Comparison of ENCODE assay signal across 10 cellular contexts in the genomic region with DNA sequence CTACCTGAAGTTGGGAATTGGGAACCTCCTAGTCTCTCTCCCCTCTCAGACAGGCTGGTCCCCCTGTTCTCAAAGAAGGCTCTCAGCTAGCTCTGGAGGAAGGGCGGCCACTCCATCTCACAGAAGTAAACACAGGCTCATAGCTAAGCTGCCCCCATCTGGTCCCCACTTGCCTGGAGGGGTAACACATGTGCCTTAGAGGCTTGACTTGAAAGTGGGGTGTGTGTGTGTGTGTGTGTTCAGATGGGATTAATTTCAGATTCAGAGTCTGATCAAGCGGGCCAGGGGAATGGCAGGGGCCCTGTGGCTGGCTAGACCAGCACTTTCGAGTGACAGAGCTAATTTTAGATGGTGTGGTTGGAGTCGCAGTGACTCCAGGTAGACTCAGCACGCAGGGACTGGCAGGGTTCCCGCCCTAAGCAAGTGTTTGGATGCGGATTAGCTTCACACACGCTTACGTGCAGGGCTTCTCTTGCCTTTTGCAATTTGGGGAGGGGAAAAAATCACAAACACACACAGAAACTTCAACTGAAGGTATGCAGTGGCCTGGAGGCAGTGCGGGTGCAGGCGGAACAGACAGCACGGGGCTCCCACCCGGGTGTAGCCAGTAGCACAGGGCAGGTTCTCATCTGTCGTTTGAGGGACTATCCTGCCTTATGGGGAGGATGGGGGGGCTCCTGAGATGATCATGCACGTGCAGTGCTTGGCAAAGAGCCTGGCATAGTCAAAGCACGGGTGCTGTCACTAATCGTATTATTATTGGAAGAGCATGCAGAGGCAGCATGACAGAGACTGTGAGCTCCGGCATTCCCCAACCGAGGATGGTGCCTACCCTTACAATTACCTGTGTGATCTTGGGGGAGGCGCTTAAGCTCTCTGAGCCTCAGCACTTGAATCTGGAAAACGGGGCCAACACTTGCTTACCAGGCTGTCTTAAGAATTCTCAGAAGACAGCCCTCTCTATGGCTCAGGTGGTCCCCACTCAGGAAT. TPM values are rescaled to one million over a fixed set of nuclear protein-coding genes. Genes with fewer than 3 reads are reported as not detected.
DNase-seq lines count a peak whose midpoint lies in the region; ATAC-seq and TF ChIP-seq lines count a peak whose summit lies in the region.
"Had no signal": no experiment of that assay in that cellular context is flagged by ENCODE, and none has a peak within 500 bp of the region (broad histone marks: within the 10 kb centered on the region; RNA-seq: fewer than 3 reads in every experiment).

No MANE protein-coding gene starts in this region.

- H3K27me3 ChIP-seq in esophagus squamous epithelium: peaks cover 0 to 41% (median 0%) of the 10 kb centered on the region in 4 donors
- H3K27me3 ChIP-seq in trophoblast cell (ENCODE audit: insufficient read depth, low read length): no peaks in the 10 kb centered on the region

- H3K36me3 ChIP-seq in esophagus squamous epithelium (no peaks in the 10 kb centered on the region), trophoblast cell (ENCODE audit: control insufficient read depth in 1 of 2, insufficient read depth in 2 of 2, low read length in 2 of 2) (no peaks in the 10 kb centered on the region)

- H3K4me2 ChIP-seq in trophoblast cell (ENCODE audit: low read length): no peak overlapping the region

- intact Hi-C loops in esophagus squamous epithelium (cut with DNase I): no loop called here

- peaks cover 21 to 67% (median 33%) of the 10 kb centered on the region in 3 donors for H3K4me1 ChIP-seq in esophagus squamous epithelium
- H3K4me1 ChIP-seq in trophoblast cell (ENCODE audit: control insufficient read depth in 1 of 2, insufficient read depth in 2 of 2, low read length in 2 of 2): peaks cover 52 to 53% of the 10 kb centered on the region in 2 experiments

- peak overlapping the region; percentile 9 for H3K18ac ChIP-seq in trophoblast cell (ENCODE audit: low read length)

- H3K9ac ChIP-seq in trophoblast cell (ENCODE audit: low read length): no peak overlapping the region

- H3K79me2 ChIP-seq in trophoblast cell (ENCODE audit: control insufficient read depth, insufficient read depth, low read length, poor library complexity): peaks cover 5% of the 10 kb centered on the region

- peak overlapping the region; percentile 17 for H3K4ac ChIP-seq in trophoblast cell (ENCODE audit: low read depth, low read length)

- 30 to 33% methylated on average over 13 to 18 of the region's 21 CpGs for whole genome bisulfite sequencing in esophagus squamous epithelium, 2 donors
- WGBS in trophoblast cell (ENCODE audit: extremely low coverage, insufficient coverage, insufficient read length): no CpG with 5 or more reads among the region's 21 CpGs

- peak overlapping the region; percentile 16 to 72 (median 42) for H3K27ac ChIP-seq in esophagus squamous epithelium
- H3K27ac ChIP-seq in trophoblast cell (ENCODE audit: low read depth, low read length): no peak overlapping the region

- H2AK5ac ChIP-seq in trophoblast cell (ENCODE audit: low read length): peak overlapping the region; percentile 58

- peaks cover 48% of the 10 kb centered on the region for H3K79me1 ChIP-seq in trophoblast cell (ENCODE audit: low read length)

- H3K14ac ChIP-seq in trophoblast cell (ENCODE audit: low read length): peak overlapping the region; percentile 13

- H2AFZ ChIP-seq in trophoblast cell (ENCODE audit: insufficient read depth, low read length, poor library complexity): peak overlapping the region; percentile 20

- H4K8ac ChIP-seq in trophoblast cell (ENCODE audit: low read depth, low read length): peak overlapping the region; percentile 12

- no peak overlapping the region for H4K12ac ChIP-seq in trophoblast cell (ENCODE audit: low read depth, low read length)

- H4K91ac ChIP-seq in trophoblast cell (ENCODE audit: low read depth, low read length): peak overlapping the region; percentile 89

- TF ChIP-seq POLR2A in esophagus squamous epithelium (IDR thresholded peaks at IDR 0.05): no peak

- H3K4me3 ChIP-seq in esophagus squamous epithelium: peak overlapping the region in 1 of 4 donors; percentile 34
- H3K4me3 ChIP-seq in trophoblast cell (ENCODE audit: low read depth, low read length): no peak overlapping the region
- H3K4me3 ChIP-seq: mucosa of descending colon had no signal

- H3K9me3 ChIP-seq in esophagus squamous epithelium: no peaks in the 10 kb centered on the region
- no peaks in the 10 kb centered on the region for H3K9me3 ChIP-seq in trophoblast cell (ENCODE audit: insufficient read depth, low read depth, low read length)
- H3K9me3 ChIP-seq: mucosa of descending colon had no signal

- H2BK5ac ChIP-seq in trophoblast cell (ENCODE audit: low read depth, low read length, poor library complexity): peak overlapping the region; percentile 20

- DNase-seq in DMS79 (lab: John Stamatoyannopoulos, UW) (peak; percentile 76), NCI-H82 (lab: John Stamatoyannopoulos, UW) (peak; percentile 67), esophagus squamous epithelium (lab: John Stamatoyannopoulos, UW) (no peak), trophoblast cell (peak; percentile 71 to 83), NCI-H1436 (lab: John Stamatoyannopoulos, UW) (no peak), GF-D8 (lab: John Stamatoyannopoulos, UW) (no peak)
- DNase-seq: activated naive CD4-positive, alpha-beta T cell treated with anti-CD3 and anti-CD28 coated beads, Interleukin-2, amount 10 ng/mL, durations not matched to agents 7 days and 5 days had no signal

- H2BK120ac ChIP-seq in trophoblast cell (ENCODE audit: insufficient read depth, low read length, poor library complexity): peak overlapping the region; percentile 55

- H2BK12ac ChIP-seq in trophoblast cell (ENCODE audit: low read length): peak overlapping the region; percentile 48

- TF ChIP-seq CTCF in esophagus squamous epithelium (IDR thresholded peaks at IDR 0.05): no peak

- ATAC-seq in HG03571 (IDR thresholded peaks at IDR 0.05; ENCODE audit: unreplicated experiment): no peak
- ATAC-seq in GM19467 (IDR thresholded peaks at IDR 0.05; ENCODE audit: unreplicated experiment): no peak

- no peak overlapping the region for H3K23ac ChIP-seq in trophoblast cell (ENCODE audit: low read length)

RNA-seq across cellular contexts. Expression of a gene that starts 1.3 kb away (rescaled TPM):
- total RNA-seq in esophagus squamous epithelium: 10 to 100 TPM in 1 of 4 donors, 1 to 10 TPM in 2, under 1 TPM in 1; 0.35 to 18.3 (median 1.4) TPM
- polyA plus RNA-seq in trophoblast cell (2013): 0.14 and 0.19 TPM in 2 replicates

Comparison
In these comparisons a context has a peak if more than half of its experiments do, and no peak if none do; other contexts are left out.
1. DNase-seq: peak in DMS79 (single experiment), NCI-H82 (single experiment) and trophoblast cell (2 of 2); none in esophagus squamous epithelium (single experiment), NCI-H1436 (single experiment) and GF-D8 (single experiment).